ENCODE assay signal across 1 cellular context in genomic region chr1:117095237-117095636, GRCh38.
TF ChIP-seq lines count a peak whose summit lies in the region.

No MANE protein-coding gene starts in this region.

TF ChIP-seq in endothelial cell of umbilical vein, 7 proteins besides CTCF, POLR2A, EP300 and RAD21:
- TF ChIP-seq POLR2AphosphoS5 (IDR thresholded peaks at IDR 0.05; ENCODE audit: insufficient read depth, low read depth, low read length) (no peak), FOS (IDR thresholded peaks at IDR 0.05; ENCODE audit: borderline replicate concordance, insufficient read depth, low read length) (peak; percentile 25)
TF ChIP-seq in endothelial cell of umbilical vein: peak in this region for 1.
